In genomic region chr13:31081316-31081715, GRCh38 we compare ENCODE assay signal across 25 cellular contexts.
A peak's percentile ranks its signal among the peaks of the same experiment; 100 is the strongest.
DNase-seq lines count a peak whose midpoint lies in the region; ATAC-seq and TF ChIP-seq lines count a peak whose summit lies in the region.
"Had no signal": no experiment of that assay in that cellular context is flagged by ENCODE, and none has a peak within 500 bp of the region (broad histone marks: within the 10 kb centered on the region; RNA-seq: fewer than 3 reads in every experiment).

No MANE protein-coding gene starts in this region.

- H3K9me3 Mint-ChIP-seq in endodermal cell, result no peaks in the 10 kb centered on the region
- H3K9me3 Mint-ChIP-seq: H9 had no signal

- no peaks in the 10 kb centered on the region for H3K36me3 Mint-ChIP-seq in endodermal cell (ENCODE audit: low read depth)
- H3K36me3 Mint-ChIP-seq: CD4-positive, CD25-positive, alpha-beta regulatory T cell had no signal

- H3K9me3 ChIP-seq in endodermal cell (ENCODE audit: control insufficient read depth, low read length), result no peaks in the 10 kb centered on the region
- no peaks in the 10 kb centered on the region for H3K9me3 ChIP-seq in breast epithelium
- H3K9me3 ChIP-seq: BE2C, Caco-2, MG63, Peyer's patch had no signal

- DNase-seq in endodermal cell, result peak; percentile 10
- DNase-seq in breast epithelium (ENCODE audit: low spot score in 2 of 2), result no peak
- no peak for DNase-seq in iPS-NIHi11 (ENCODE audit: low spot score)
- no peak for DNase-seq in central memory CD4-positive, alpha-beta T cell
- no peak for DNase-seq in NCI-H82 (lab: John Stamatoyannopoulos, UW)
- DNase-seq: BE2C, Caco-2, DMS153, GF-D8, H9, Kasumi-1, MG63, NCI-H1048, NCI-H1436 treated with DMSO at 0.1 percent for 48 hours, NCI-H2029, NCI-H2171 treated with DMSO at 0.1 percent for 48 hours, NCI-H446, NCI-H526 treated with DMSO at 0.1 percent for 48 hours, Peyer's patch, SW 1271 had no signal

- no peaks in the 10 kb centered on the region for H3K27me3 ChIP-seq in endodermal cell (ENCODE audit: control insufficient read depth, insufficient read depth, low read length, poor library complexity, severe bottlenecking)
- H3K27me3 ChIP-seq in breast epithelium, result no peaks in the 10 kb centered on the region
- H3K27me3 ChIP-seq: BE2C, MG63, Peyer's patch had no signal

- no peak overlapping the region for H3K27ac ChIP-seq in endodermal cell (ENCODE audit: low read depth, low read length)
- H3K27ac ChIP-seq in breast epithelium, result no peak overlapping the region
- H3K27ac ChIP-seq: Peyer's patch had no signal

- H3K27me3 Mint-ChIP-seq in endodermal cell (ENCODE audit: insufficient read depth), result no peaks in the 10 kb centered on the region

- 65 to 68% methylated on average over 4 to 5 of the region's 6 CpGs for WGBS in endodermal cell (ENCODE audit: insufficient coverage in 1 of 2, insufficient read length in 1 of 2), 2 experiments

- no peak overlapping the region for H3K27ac Mint-ChIP-seq in endodermal cell
- H3K27ac Mint-ChIP-seq: CD4-positive, CD25-positive, alpha-beta regulatory T cell; H9 had no signal

- H3K9ac ChIP-seq in endodermal cell (ENCODE audit: extremely low read depth, low read length, poor library complexity, severe bottlenecking), result no peak overlapping the region

- no peaks in the 10 kb centered on the region for H3K4me1 Mint-ChIP-seq in endodermal cell
- H3K4me1 Mint-ChIP-seq: CD4-positive, CD25-positive, alpha-beta regulatory T cell; H9 had no signal

- intact Hi-C loops in breast epithelium (cut with DNase I; ENCODE audit: low total_unique reads), result no loop called here

- no peak overlapping the region for H3K4me3 ChIP-seq in endodermal cell (ENCODE audit: low read length)
- no peak overlapping the region for H3K4me3 ChIP-seq in breast epithelium
- H3K4me3 ChIP-seq: MG63, Peyer's patch had no signal

- TF ChIP-seq POLR2A in breast epithelium (IDR thresholded peaks at IDR 0.05), result no peak

- H3K4me3 Mint-ChIP-seq in endodermal cell, result no peak overlapping the region
- H3K4me3 Mint-ChIP-seq: CD4-positive, CD25-positive, alpha-beta regulatory T cell; H9 had no signal

- ATAC-seq in GM18498 (IDR thresholded peaks at IDR 0.05; ENCODE audit: unreplicated experiment) (peak; percentile 93), GM21529 (IDR thresholded peaks at IDR 0.05; ENCODE audit: unreplicated experiment) (peak; percentile 45), HG02870 (IDR thresholded peaks at IDR 0.05; ENCODE audit: unreplicated experiment) (peak; percentile 58)
- ATAC-seq: Right ventricle myocardium inferior had no signal

- no peaks in the 10 kb centered on the region for H3K36me3 ChIP-seq in endodermal cell (ENCODE audit: control insufficient read depth, insufficient read depth, low read length)
- no peaks in the 10 kb centered on the region for H3K36me3 ChIP-seq in breast epithelium
- H3K36me3 ChIP-seq: BE2C, MG63, Peyer's patch had no signal

- no peak for TF ChIP-seq CTCF in endodermal cell (conservative IDR thresholded peaks at IDR 0.05)
- TF ChIP-seq CTCF in breast epithelium (IDR thresholded peaks at IDR 0.05), result no peak

- no peaks in the 10 kb centered on the region for H3K4me1 ChIP-seq in endodermal cell (ENCODE audit: control insufficient read depth, insufficient read depth, low read length)
- H3K4me1 ChIP-seq in breast epithelium, result no peaks in the 10 kb centered on the region
- H3K4me1 ChIP-seq: BE2C, Caco-2, Peyer's patch had no signal
